8 cellular contexts compared by ENCODE assay signal in genomic region chr10:13708256-13708990, GRCh38.
A peak's percentile ranks its signal among the peaks of the same experiment; 100 is the strongest.
DNase-seq lines count a peak whose midpoint lies in the region; ATAC-seq and TF ChIP-seq lines count a peak whose summit lies in the region.

No MANE protein-coding gene starts in this region.

- H3K4me3 Mint-ChIP-seq in activated B cell treated with CpG ODN at 0.5 μM for 24 hours, result peak overlapping the region; percentile 76
- H3K4me3 Mint-ChIP-seq in stimulated activated memory B cell treated with anti-CD40 and anti-IgM and Interleukin-4, amounts not matched to agents 10 μg/mL and 1 μg/mL and 100 μg/mL, for 72 hours, result no peak overlapping the region

- intact Hi-C loops in activated B cell treated with CpG ODN at 0.5 μM for 24 hours (cut with micrococcal nuclease), result no loop called here

- ATAC-seq in activated B cell treated with CpG ODN at 0.5 μM for 24 hours (ENCODE audit: low read depth), result no peak
- no peak for ATAC-seq in stimulated activated memory B cell treated with anti-CD40 and anti-IgM and Interleukin-4, amounts not matched to agents 10 μg/mL and 1 μg/mL and 100 μg/mL, for 72 hours

- no peak for TF ChIP-seq POLR2A in erythroblast (IDR thresholded peaks at IDR 0.05; ENCODE audit: low read length)

- peaks cover 36% of the 10 kb centered on the region for H3K4me1 Mint-ChIP-seq in activated B cell treated with CpG ODN at 0.5 μM for 24 hours
- peaks cover 40% of the 10 kb centered on the region for H3K4me1 Mint-ChIP-seq in stimulated activated memory B cell treated with anti-CD40 and anti-IgM and Interleukin-4, amounts not matched to agents 10 μg/mL and 1 μg/mL and 100 μg/mL, for 72 hours

- CTCF ChIA-PET in activated B cell treated with CpG ODN at 0.5 μM for 24 hours (lab: Charles Lee), result interaction anchor here (1.3 kb wide), 1 partner anchor 69 kb away, joined by 5 read pairs; no protein-coding TSS in a partner anchor

- DNase-seq in NCI-H748 (lab: John Stamatoyannopoulos, UW; ENCODE audit: unreplicated experiment) (peak; percentile 31), NCI-H748 treated with DMSO at 0.1 percent for 48 hours (lab: John Stamatoyannopoulos, UW) (no peak), activated B cell treated with CpG ODN at 0.5 μM for 24 hours (no peak), kidney epithelial cell (ENCODE audit: low read depth) (no peak), erythroblast (lab: John Stamatoyannopoulos, UW) (no peak), NOMO-1 (lab: John Stamatoyannopoulos, UW; ENCODE audit: unreplicated experiment in 2 of 2) (no peak)
- no peak for DNase-seq in effector CD8-positive, alpha-beta T cell (lab: John Stamatoyannopoulos, UW)

- H3K9me3 Mint-ChIP-seq in activated B cell treated with CpG ODN at 0.5 μM for 24 hours, result no peaks in the 10 kb centered on the region
- H3K9me3 Mint-ChIP-seq in stimulated activated memory B cell treated with anti-CD40 and anti-IgM and Interleukin-4, amounts not matched to agents 10 μg/mL and 1 μg/mL and 100 μg/mL, for 72 hours, result no peaks in the 10 kb centered on the region

- TF ChIP-seq CTCF in activated B cell treated with CpG ODN at 0.5 μM for 24 hours (IDR thresholded peaks at IDR 0.05), result no peak
- TF ChIP-seq CTCF in kidney epithelial cell (IDR thresholded peaks at IDR 0.05; ENCODE audit: insufficient read depth, low read length, poor library complexity, severe bottlenecking), result no peak

- POLR2A ChIA-PET in activated B cell treated with CpG ODN at 0.5 μM for 24 hours (lab: Charles Lee), result no interaction called here

- peaks cover 10% of the 10 kb centered on the region for H3K27me3 Mint-ChIP-seq in activated B cell treated with CpG ODN at 0.5 μM for 24 hours
- peaks cover 51% of the 10 kb centered on the region for H3K27me3 Mint-ChIP-seq in stimulated activated memory B cell treated with anti-CD40 and anti-IgM and Interleukin-4, amounts not matched to agents 10 μg/mL and 1 μg/mL and 100 μg/mL, for 72 hours

- H3K27ac Mint-ChIP-seq in activated B cell treated with CpG ODN at 0.5 μM for 24 hours, result no peak overlapping the region
- H3K27ac Mint-ChIP-seq in stimulated activated memory B cell treated with anti-CD40 and anti-IgM and Interleukin-4, amounts not matched to agents 10 μg/mL and 1 μg/mL and 100 μg/mL, for 72 hours, result peak overlapping the region; percentile 48

- H3K4me3 ChIP-seq in kidney epithelial cell (ENCODE audit: low read depth, low read length), result peak overlapping the region; percentile 48

- no peaks in the 10 kb centered on the region for H3K36me3 ChIP-seq in kidney epithelial cell (ENCODE audit: control insufficient read depth, insufficient read depth, low read length)

- H3K36me3 Mint-ChIP-seq in activated B cell treated with CpG ODN at 0.5 μM for 24 hours (ENCODE audit: low read depth), result no peaks in the 10 kb centered on the region
- no peaks in the 10 kb centered on the region for H3K36me3 Mint-ChIP-seq in stimulated activated memory B cell treated with anti-CD40 and anti-IgM and Interleukin-4, amounts not matched to agents 10 μg/mL and 1 μg/mL and 100 μg/mL, for 72 hours

- H3K27me3 ChIP-seq in kidney epithelial cell (ENCODE audit: control insufficient read depth, insufficient read depth, low read length), result no peaks in the 10 kb centered on the region
